ENCODE assay signal across 20 cellular contexts in the genomic region with DNA sequence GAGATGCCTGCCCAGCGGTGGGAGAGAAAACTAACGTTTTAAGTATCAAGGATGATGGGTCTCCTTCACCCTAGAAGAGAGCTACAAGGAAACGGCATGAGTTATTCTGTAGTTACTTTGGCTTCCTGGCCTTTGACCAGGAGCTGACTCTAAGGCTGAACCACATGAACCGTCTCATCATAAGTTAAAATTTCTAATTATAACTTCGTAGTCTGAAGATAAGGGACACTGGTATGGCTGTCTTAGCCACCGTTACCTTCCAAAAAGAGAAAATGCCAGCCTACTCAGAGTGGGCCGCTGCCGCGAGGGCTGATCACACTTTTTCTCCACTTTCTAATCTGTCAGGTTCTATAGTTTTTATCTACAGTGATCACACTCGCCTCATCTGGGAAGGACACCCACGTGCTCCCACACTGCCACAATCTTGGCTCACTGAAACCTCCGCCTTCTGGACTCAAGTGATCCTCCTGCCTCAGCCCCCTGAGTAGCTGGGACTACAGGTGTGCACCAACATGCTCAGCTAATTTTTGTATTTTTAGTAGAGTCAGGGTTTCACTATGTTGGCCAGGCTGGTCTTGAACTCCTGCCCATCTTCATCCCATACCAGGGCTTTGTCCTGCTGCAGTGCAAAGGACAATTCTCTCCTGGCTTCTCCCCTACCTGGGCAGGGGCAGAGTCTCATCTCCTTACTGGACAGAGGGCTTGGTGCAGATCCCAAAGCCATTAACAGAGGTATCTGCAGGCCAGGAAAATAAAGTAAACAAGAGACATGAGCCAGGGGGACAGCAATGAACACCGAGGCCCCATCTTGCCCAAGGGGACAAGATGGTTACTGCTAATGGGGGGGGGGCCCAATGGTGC.
DNase-seq lines count a peak whose midpoint lies in the region; ATAC-seq, FAIRE-seq and TF ChIP-seq lines count a peak whose summit lies in the region.
"Had no signal": no experiment of that assay in that cellular context is flagged by ENCODE, and none has a peak within 500 bp of the region (broad histone marks: within the 10 kb centered on the region; RNA-seq: fewer than 3 reads in every experiment).

No MANE protein-coding gene starts in this region.

- peak overlapping the region; percentile 77; the same call in 1 of the 2 replicates for H2BK120ac ChIP-seq in IMR-90 (ENCODE audit: low read depth, low read length)

- TF ChIP-seq CTCF in IMR-90 (conservative IDR thresholded peaks at IDR 0.05; ENCODE audit: low read depth, low read length), result no peak

- no peak overlapping the region for H2BK5ac ChIP-seq in IMR-90 (ENCODE audit: low read depth, low read length, poor library complexity, severe bottlenecking)

- H3K4ac ChIP-seq in IMR-90 (ENCODE audit: low read depth, low read length), result peak overlapping the region; percentile 87; the same call in 1 of the 2 replicates

- intact Hi-C loops in IMR-90 (cut with micrococcal nuclease), result loop anchor here (2.0 kb wide), 1 partner anchor 51 kb away; no protein-coding TSS in a partner anchor
- intact Hi-C loops in left cardiac atrium (cut with DNase I), result no loop called here

- H3K36me3 ChIP-seq in IMR-90 (ENCODE audit: control insufficient read depth, insufficient read depth, low read length) (no peaks in the 10 kb centered on the region; the same call in 1 of the 2 replicates), adipocyte (ENCODE audit: control insufficient read depth, insufficient read depth, low read length, severe bottlenecking) (no peaks in the 10 kb centered on the region), subcutaneous abdominal adipose tissue (ENCODE audit: control insufficient read depth in 5 of 5, insufficient read depth in 5 of 5, low read length in 5 of 5) (no peaks in the 10 kb centered on the region)
- H3K36me3 ChIP-seq: upper lobe of left lung had no signal

- H2BK20ac ChIP-seq in IMR-90 (ENCODE audit: low read depth, low read length), result no peak overlapping the region

- DNase-seq in IMR-90 (no peak), adipocyte (ENCODE audit: low read depth) (no peak), left cardiac atrium (no peak), NCI-H524 treated with DMSO at 0.1 percent for 48 hours (lab: John Stamatoyannopoulos, UW) (no peak), HT-29 (ENCODE audit: low spot score) (no peak), H54 (ENCODE audit: insufficient read length, low spot score) (no peak)
- DNase-seq: activated CD4-positive, alpha-beta T cell treated with anti-CD3 and anti-CD28 coated beads, Interleukin-2, amount 50 U/mL, for 4 hours; activated naive CD8-positive, alpha-beta T cell treated with anti-CD3 and anti-CD28 coated beads, Interleukin-2, amount 10 ng/mL, durations not matched to agents 7 days and 5 days; activated T-cell treated with anti-CD3 and anti-CD28 coated beads for 4 hours; central memory CD4-positive, alpha-beta T cell; DMS153; effector CD8-positive, alpha-beta T cell; H9; midbrain; stimulated activated CD4-positive, alpha-beta T cell treated with anti-CD3 and anti-CD28 coated beads, Interleukin-4, amount 100 ng/mL, for 24 hours; upper lobe of left lung had no signal

- H3K56ac ChIP-seq in IMR-90 (ENCODE audit: extremely low read depth, insufficient read depth, low read length), result no peak overlapping the region

- no peak for ATAC-seq in IMR-90 (ENCODE audit: low read depth)
- peak; percentile 13 to 51 for ATAC-seq in left cardiac atrium
- no peak for ATAC-seq in GM19452 (IDR thresholded peaks at IDR 0.05; ENCODE audit: unreplicated experiment)

- H3K9me3 ChIP-seq in IMR-90 (ENCODE audit: control insufficient read depth, insufficient read depth, low read length) (no peaks in the 10 kb centered on the region), adipocyte (ENCODE audit: control insufficient read depth, low read length) (no peaks in the 10 kb centered on the region), subcutaneous abdominal adipose tissue (ENCODE audit: control insufficient read depth in 5 of 5, low read length in 5 of 5) (no peaks in the 10 kb centered on the region)
- H3K9me3 ChIP-seq: upper lobe of left lung had no signal

- dilution Hi-C loops in IMR-90 (cut with HindIII; ENCODE audit: low sequenced_read_pairs, unreplicated experiment), result no loop called here

- no peak for FAIRE-seq in H54 (lab: Jason Lieb, UNC)

- in situ Hi-C loops in IMR-90 (cut with MboI; ENCODE audit: low sequenced_read_pairs), result no loop called here

- peaks cover 7% of the 10 kb centered on the region; the same call in 1 of the 2 replicates for H4K20me1 ChIP-seq in IMR-90 (ENCODE audit: insufficient read depth, low read length)

- CTCF ChIA-PET in IMR-90 (lab: Yijun Ruan, JAX), result interaction anchor here (1.0 kb wide), 1 partner anchor 150 kb away, joined by 3 read pairs; no protein-coding TSS in a partner anchor

- POLR2A ChIA-PET in IMR-90 (lab: Charles Lee; ENCODE audit: unreplicated experiment), result no interaction called here

- H3K4me3 ChIP-seq in IMR-90 (ENCODE audit: insufficient read depth, low read depth, low read length) (no peak overlapping the region), adipocyte (ENCODE audit: low read length) (peak overlapping the region; percentile 54), subcutaneous abdominal adipose tissue (ENCODE audit: low read depth in 1 of 5, low read length in 5 of 5) (peak overlapping the region in 2 of 5 donors; percentile 19 to 48)
- H3K4me3 ChIP-seq: upper lobe of left lung had no signal

- no peak overlapping the region for H3K9ac ChIP-seq in IMR-90 (ENCODE audit: low read depth, low read length)
- peak overlapping the region; percentile 67 for H3K9ac ChIP-seq in adipocyte (ENCODE audit: low read length)
- peak overlapping the region in 3 of 5 donors; percentile 35 to 44 (median 44) for H3K9ac ChIP-seq in subcutaneous abdominal adipose tissue (ENCODE audit: low read length in 5 of 5)
- H3K9ac ChIP-seq: KMS-11 had no signal

- H3K79me1 ChIP-seq in IMR-90 (ENCODE audit: low read depth in 1 of 2, low read length in 2 of 2), result peaks cover 25 to 48% of the 10 kb centered on the region in 2 experiments

- no peaks in the 10 kb centered on the region for H3K27me3 ChIP-seq in IMR-90 (ENCODE audit: control insufficient read depth, insufficient read depth, low read length)
- H3K27me3 ChIP-seq in adipocyte (replicated peaks; ENCODE audit: control insufficient read depth, insufficient read depth, low read length), result no peaks in the 10 kb centered on the region
- no peaks in the 10 kb centered on the region for H3K27me3 ChIP-seq in subcutaneous abdominal adipose tissue (ENCODE audit: control insufficient read depth in 5 of 5, insufficient read depth in 4 of 5, low read length in 5 of 5)
- H3K27me3 ChIP-seq: upper lobe of left lung had no signal

- H3K27ac ChIP-seq in IMR-90 (ENCODE audit: insufficient read depth, low read length) (peak overlapping the region; percentile 9; the same call in 1 of the 2 replicates), subcutaneous abdominal adipose tissue (ENCODE audit: low read depth, low read length) (peak overlapping the region; percentile 96)
- H3K27ac ChIP-seq: KMS-11, RWPE1 had no signal

- peaks cover 23% of the 10 kb centered on the region for H3K9me1 ChIP-seq in IMR-90 (ENCODE audit: insufficient read depth, low read length)

- peak overlapping the region; percentile 62; the same call in 1 of the 2 replicates for H2AK5ac ChIP-seq in IMR-90 (ENCODE audit: low read depth, low read length)

- no peak overlapping the region; the same call in 1 of the 2 replicates for H3K14ac ChIP-seq in IMR-90 (replicated peaks; ENCODE audit: low read depth, low read length)

- H2AFZ ChIP-seq in IMR-90 (replicated peaks; ENCODE audit: low read length, poor library complexity), result no peak overlapping the region

- peak overlapping the region; percentile 15; the same call in 1 of the 2 replicates for H4K91ac ChIP-seq in IMR-90 (ENCODE audit: insufficient read depth, low read depth, low read length)

- H2AK9ac ChIP-seq in IMR-90 (replicated peaks; ENCODE audit: low read depth, low read length, poor library complexity), result no peak overlapping the region

- peaks cover 14% of the 10 kb centered on the region for H3K4me1 ChIP-seq in IMR-90 (ENCODE audit: control insufficient read depth, insufficient read depth, low read length)
- H3K4me1 ChIP-seq in adipocyte (ENCODE audit: control insufficient read depth, insufficient read depth, low read length), result peaks cover 54% of the 10 kb centered on the region
- peaks cover 1 to 53% (median 43%) of the 10 kb centered on the region in 5 donors for H3K4me1 ChIP-seq in subcutaneous abdominal adipose tissue (ENCODE audit: control insufficient read depth in 5 of 5, insufficient read depth in 5 of 5, low read length in 5 of 5)

- no peak overlapping the region for H3K23ac ChIP-seq in IMR-90 (ENCODE audit: low read depth, low read length)

- H4K8ac ChIP-seq in IMR-90 (ENCODE audit: low read depth in 2 of 2, low read length in 2 of 2), result 0 out of 4 replicates have a peak overlapping the region, but pooled peaks of 1 of the 2 experiments have one; percentile 9

- H3K4me2 ChIP-seq in IMR-90 (ENCODE audit: low read depth, low read length), result no peak overlapping the region
- H3K4me2 ChIP-seq: KMS-11 had no signal

- no TSS peak for BruUV-seq in IMR-90 (replicated peaks; lab: Mats Ljungman, UMichigan)

- WGBS in IMR-90 (ENCODE audit: extremely low coverage in 2 of 2, insufficient read length in 1 of 2), 2 experiments, result 100% methylated on average over 4 of the region's 13 CpGs; no CpG with 5 or more reads in 1 of the 2 experiments

- H2BK15ac ChIP-seq in IMR-90 (ENCODE audit: low read depth, low read length), result no peak overlapping the region

- no peak for TF ChIP-seq RAD21 in IMR-90 (IDR thresholded peaks at IDR 0.05; ENCODE audit: low read length)

- peak overlapping the region; percentile 63; the same call in 1 of the 2 replicates for H3K18ac ChIP-seq in IMR-90 (ENCODE audit: low read depth, low read length)

- H4K5ac ChIP-seq in IMR-90 (ENCODE audit: low read depth, low read length), result no peak overlapping the region; the same call in 1 of the 2 replicates

- TF ChIP-seq POLR2A in IMR-90 (IDR thresholded peaks at IDR 0.05; ENCODE audit: low read depth, low read length) (no peak), H54 (IDR thresholded peaks at IDR 0.05; ENCODE audit: low read depth, low read length) (no peak)

TF ChIP-seq in IMR-90, 13 proteins besides CTCF, POLR2A, EP300 and RAD21 (continues in another document):
- no peak for TF ChIP-seq ELK1 (IDR thresholded peaks at IDR 0.05; ENCODE audit: borderline replicate concordance, low read depth, low read length)

Comparison
In these comparisons a context has a peak if more than half of its experiments do, and no peak if none do; other contexts are left out.
1. ATAC-seq: peak in left cardiac atrium (2 of 2); none in IMR-90 (single experiment) and GM19452 (single experiment).